In genomic region chr1:235831148-235831547, GRCh38 we compare ENCODE assay signal across 8 cellular contexts. TPM values are rescaled to one million over a fixed set of nuclear protein-coding genes. Genes with fewer than 3 reads are reported as not detected.
DNase-seq lines count a peak whose midpoint lies in the region; ATAC-seq lines count a peak whose summit lies in the region.

No MANE protein-coding gene starts in this region.

- DNase-seq in EL (peak; percentile 66), astrocyte of the hippocampus (ENCODE audit: low read depth, low spot score) (peak; percentile 32), DMS153 (lab: John Stamatoyannopoulos, UW) (no peak), H7 (no peak)
- DNase-seq in stimulated activated CD4-positive, alpha-beta T cell treated with anti-CD3 and anti-CD28 coated beads, Interleukin-4, amount 100 ng/mL, for 24 hours: peak; percentile 35

- no peaks in the 10 kb centered on the region for H3K27me3 ChIP-seq in H7 (ENCODE audit: control insufficient read depth, insufficient read depth, low read length)

- H3K4me3 ChIP-seq in H7 (ENCODE audit: insufficient read depth, low read depth, low read length): no peak overlapping the region

- peak; percentile 80 for ATAC-seq in GM19467 (IDR thresholded peaks at IDR 0.05; ENCODE audit: unreplicated experiment)
- peak; percentile 97 for ATAC-seq in HG03469 (IDR thresholded peaks at IDR 0.05; ENCODE audit: unreplicated experiment)
- ATAC-seq in GM19324 (IDR thresholded peaks at IDR 0.05; ENCODE audit: low FRiP score, unreplicated experiment): no peak

- H3K36me3 ChIP-seq in H7 (replicated peaks; ENCODE audit: control insufficient read depth, insufficient read depth, low read length): no peaks in the 10 kb centered on the region

RNA-seq across cellular contexts. Expression of gene LYST, which starts 35.6 kb away (rescaled TPM):
- total RNA-seq in H7 (2014; rRNA removed; shearing (Covaris generic)): 0.63 and 3.4 TPM in 2 replicates

Comparison
In these comparisons a context has a peak if more than half of its experiments do, and no peak if none do; other contexts are left out.
1. DNase-seq: peak in EL (single experiment), astrocyte of the hippocampus (single experiment) and stimulated activated CD4-positive, alpha-beta T cell treated with anti-CD3 and anti-CD28 coated beads, Interleukin-4, amount 100 ng/mL, for 24 hours (single experiment); none in DMS153 (single experiment) and H7 (single experiment).